In genomic region chr11:48020092-48020755, GRCh38 we compare ENCODE assay signal across 8 cellular contexts. TPM values are rescaled to one million over a fixed set of nuclear protein-coding genes. Genes with fewer than 3 reads are reported as not detected.
DNase-seq lines count a peak whose midpoint lies in the region; ATAC-seq, FAIRE-seq and TF ChIP-seq lines count a peak whose summit lies in the region.

No MANE protein-coding gene starts in this region.

- FAIRE-seq in GM12891 (lab: Jason Lieb, UNC) (peak; percentile 90), kidney (lab: Jason Lieb, UNC) (no peak)

- TF ChIP-seq CTCF in GM23338 (conservative IDR thresholded peaks at IDR 0.05; ENCODE audit: low read depth in 2 of 2) (no peak), kidney (IDR thresholded peaks at IDR 0.05; ENCODE audit: borderline replicate concordance, extremely low read depth, insufficient read depth) (no peak)

- ATAC-seq in GM21619 (IDR thresholded peaks at IDR 0.05; ENCODE audit: unreplicated experiment) (peak; percentile 80), GM23338 (no peak)

- no peaks in the 10 kb centered on the region for H3K9me3 Mint-ChIP-seq in GM23338

- H3K79me2 ChIP-seq in GM23338 (replicated peaks; ENCODE audit: insufficient read depth), result peaks cover 28% of the 10 kb centered on the region

- H3K4me1 Mint-ChIP-seq in GM23338, result peaks cover 60% of the 10 kb centered on the region

- peaks cover 5% of the 10 kb centered on the region for H3K27me3 Mint-ChIP-seq in GM23338 (ENCODE audit: insufficient read depth, low read depth, poor library complexity)

- no peaks in the 10 kb centered on the region for H3F3A ChIP-seq in GM23338 (replicated peaks; ENCODE audit: low read depth)

- peaks cover 10% of the 10 kb centered on the region; the same call in 1 of the 2 replicates for H4K20me1 ChIP-seq in GM23338 (replicated peaks; ENCODE audit: insufficient read depth)

- no peak overlapping the region for H3K27ac Mint-ChIP-seq in GM23338

- H3K4me3 ChIP-seq in GM23338 (no peak overlapping the region), kidney (ENCODE audit: low read length in 2 of 2) (no peak overlapping the region)

- peak; percentile 41 for DNase-seq in GM12891 (ENCODE audit: insufficient read length, low spot score)
- peak; percentile 99 for DNase-seq in NCI-H526 (lab: John Stamatoyannopoulos, UW)
- DNase-seq in erythroblast (lab: John Stamatoyannopoulos, UW), result peak; percentile 19 to 20
- no peak for DNase-seq in GM23338 (ENCODE audit: low spot score)
- no peak for DNase-seq in HuH-7.5 (ENCODE audit: low spot score)
- no peak for DNase-seq in HuH-7 (ENCODE audit: low spot score)
- no peak for DNase-seq in kidney

- no peak overlapping the region for H3K4me3 Mint-ChIP-seq in GM23338

- H3K27ac ChIP-seq in GM23338 (ENCODE audit: low read depth) (no peak overlapping the region), kidney (ENCODE audit: low read depth in 2 of 2, low read length in 2 of 2) (no peak overlapping the region)

- H3K36me3 Mint-ChIP-seq in GM23338 (ENCODE audit: low read depth), result no peaks in the 10 kb centered on the region

- peaks cover 35% of the 10 kb centered on the region for H3K4me1 ChIP-seq in GM23338 (ENCODE audit: insufficient read depth)
- peaks cover 13 to 20% of the 10 kb centered on the region in 2 donors for H3K4me1 ChIP-seq in kidney (ENCODE audit: control insufficient read depth in 1 of 2, insufficient read depth in 1 of 2, low read depth in 1 of 2, low read length in 2 of 2)

- H2AFZ ChIP-seq in GM23338, result no peak overlapping the region

- TF ChIP-seq POLR2A in GM12891 (IDR thresholded peaks at IDR 0.05; ENCODE audit: low read depth, low read length) (peak; percentile 55; the same call in 1 of the 2 replicates), erythroblast (IDR thresholded peaks at IDR 0.05; ENCODE audit: low read length) (no peak)

- no peak overlapping the region for H3K4me2 ChIP-seq in GM23338

- H3K36me3 ChIP-seq in GM23338 (ENCODE audit: insufficient read depth) (no peaks in the 10 kb centered on the region), kidney (ENCODE audit: control insufficient read depth in 1 of 2, insufficient read depth in 2 of 2, low read length in 2 of 2) (no peaks in the 10 kb centered on the region)

- H3K27me3 ChIP-seq in GM23338 (ENCODE audit: insufficient read depth), result no peaks in the 10 kb centered on the region

- no peaks in the 10 kb centered on the region for H3K9me2 ChIP-seq in GM23338 (ENCODE audit: insufficient read depth)

- no peak overlapping the region for H3K9ac ChIP-seq in kidney (ENCODE audit: low read length in 2 of 2)

- H3K9me3 ChIP-seq in kidney (ENCODE audit: control insufficient read depth in 1 of 2, low read length in 2 of 2), result no peaks in the 10 kb centered on the region

- intact Hi-C loops in kidney (cut with DNase I), result no loop called here

TF ChIP-seq in GM12891, 5 proteins besides CTCF, POLR2A, EP300 and RAD21:
- no peak for TF ChIP-seq PAX5 (IDR thresholded peaks at IDR 0.05; ENCODE audit: insufficient read depth, low read length, severe bottlenecking)
- peak; percentile 54; the same call in 1 of the 2 replicates for TF ChIP-seq TAF1 (IDR thresholded peaks at IDR 0.05; ENCODE audit: low read depth, low read length)
- peak; percentile 100 for TF ChIP-seq POU2F2 (IDR thresholded peaks at IDR 0.05; ENCODE audit: low read depth, low read length)
- peak; percentile 59 for TF ChIP-seq SPI1 (IDR thresholded peaks at IDR 0.05; ENCODE audit: low read depth, low read length)
- TF ChIP-seq POLR2AphosphoS5 (IDR thresholded peaks at IDR 0.05; ENCODE audit: low read depth, low read length), result no peak; the same call in 1 of the 2 replicates
TF ChIP-seq in GM12891: peak in this region for 3.

TF ChIP-seq in GM23338, 12 proteins besides CTCF, POLR2A, EP300 and RAD21:
- no peak for TF ChIP-seq STAT1 (IDR thresholded peaks at IDR 0.05; ENCODE audit: unreplicated experiment)
- no peak for TF ChIP-seq EZH2phosphoT487 (IDR thresholded peaks at IDR 0.05; ENCODE audit: unreplicated experiment)
- no peak for TF ChIP-seq ZNF331 (CRISPR knock-in tag; IDR thresholded peaks at IDR 0.05; ENCODE audit: low read depth)
- no peak for TF ChIP-seq CREB1 (CRISPR knock-in tag; IDR thresholded peaks at IDR 0.05; ENCODE audit: low read depth)
- TF ChIP-seq ETS1 (IDR thresholded peaks at IDR 0.05), result no peak
- no peak for TF ChIP-seq NANOG (IDR thresholded peaks at IDR 0.05; ENCODE audit: borderline replicate concordance)
- no peak for TF ChIP-seq EZH2 (IDR thresholded peaks at IDR 0.05; ENCODE audit: low read depth, unreplicated experiment)
- TF ChIP-seq ZNF114 (CRISPR knock-in tag; IDR thresholded peaks at IDR 0.05), result no peak
- no peak for TF ChIP-seq ZNF462 (CRISPR knock-in tag; IDR thresholded peaks at IDR 0.05)
- no peak for TF ChIP-seq POLR2AphosphoS5 (IDR thresholded peaks at IDR 0.05; ENCODE audit: low read depth)
TF ChIP-seq in GM23338: peak in this region for 0.

RNA-seq across cellular contexts. Expression of gene PTPRJ, which starts 39.9 kb away (rescaled TPM):
- polyA plus RNA-seq in GM12891 (2012; ENCODE audit: low read depth, missing spikeins), result 7.1 TPM
- 14.0 and 16.0 TPM in 2 replicates for total RNA-seq in GM23338 (2014; rRNA removed; shearing (Covaris generic))
- 3.8 and 4.2 TPM in 2 replicates for polyA plus RNA-seq in GM23338 (2016; fragmentation: Nextera tagmentation; extraction: Ambion mirVana)
- 80.5 TPM for total RNA-seq in kidney
- 9.2 TPM for polyA plus RNA-seq in kidney (ENCODE audit: insufficient read depth, low read depth, low replicate concordance)

Comparison
In these comparisons a context has a peak if more than half of its experiments do, and no peak if none do; other contexts are left out.
1. DNase-seq: peak in GM12891 (single experiment), NCI-H526 (2 of 2) and erythroblast (2 of 2); none in GM23338 (single experiment), HuH-7.5 (single experiment), HuH-7 (single experiment) and kidney (single experiment).